In genomic region chr2:241325257-241325656, GRCh38 we compare ENCODE assay signal across 17 cellular contexts. TPM values are rescaled to one million over a fixed set of nuclear protein-coding genes. Genes with fewer than 3 reads are reported as not detected.
DNase-seq lines count a peak whose midpoint lies in the region; ATAC-seq and TF ChIP-seq lines count a peak whose summit lies in the region.
"Had no signal": no experiment of that assay in that cellular context is flagged by ENCODE, and none has a peak within 500 bp of the region (broad histone marks: within the 10 kb centered on the region; RNA-seq: fewer than 3 reads in every experiment).

No MANE protein-coding gene starts in this region.

- H3K4me3 ChIP-seq in Loucy (ENCODE audit: low read length, poor library complexity, severe bottlenecking) = no peak overlapping the region
- H3K4me3 ChIP-seq: A549, K562 had no signal

- no peak overlapping the region for H2AFZ ChIP-seq in Loucy (ENCODE audit: low read length)

- no peak for TF ChIP-seq CTCF in Loucy (conservative IDR thresholded peaks at IDR 0.05; ENCODE audit: low read length)
- TF ChIP-seq CTCF in chondrocyte (IDR thresholded peaks at IDR 0.05) = no peak

- no peaks in the 10 kb centered on the region for H3K9me2 ChIP-seq in Loucy (replicated peaks; ENCODE audit: low read depth, low read length)

- H3K4me1 ChIP-seq in Loucy (ENCODE audit: insufficient read depth, low read length, poor library complexity, severe bottlenecking) = peaks cover 30% of the 10 kb centered on the region

- no peak for DNase-seq in activated naive CD8-positive, alpha-beta T cell treated with anti-CD3 and anti-CD28 coated beads, Interleukin-2, amount 10 ng/mL, durations not matched to agents 7 days and 5 days
- DNase-seq in activated naive CD8-positive, alpha-beta T cell treated with anti-CD3 and anti-CD28 coated beads for 36 hours = no peak
- DNase-seq in chondrocyte (ENCODE audit: low spot score) = no peak
- no peak for DNase-seq in Ammon's horn (ENCODE audit: low spot score)
- DNase-seq in NCI-H146 (lab: John Stamatoyannopoulos, UW) = no peak
- DNase-seq: CD4-positive, alpha-beta T cell; HFFc6; NCI-H1092; NCI-H1694; NCI-H446 treated with DMSO at 0.1 percent for 48 hours; NCI-H774 had no signal

- H4K20me1 ChIP-seq in Loucy (ENCODE audit: insufficient read depth, low read length, poor library complexity, severe bottlenecking) = peaks cover 62% of the 10 kb centered on the region

- H3K4me2 ChIP-seq in Loucy (ENCODE audit: low read depth, low read length, poor library complexity, severe bottlenecking) = peak overlapping the region; percentile 19
- H3K4me2 ChIP-seq: A549 had no signal

- H3K27me3 Mint-ChIP-seq in activated naive CD8-positive, alpha-beta T cell treated with anti-CD3 and anti-CD28 coated beads, Interleukin-2, amount 10 ng/mL, durations not matched to agents 7 days and 5 days = no peaks in the 10 kb centered on the region
- H3K27me3 Mint-ChIP-seq in activated naive CD8-positive, alpha-beta T cell treated with anti-CD3 and anti-CD28 coated beads for 36 hours = no peaks in the 10 kb centered on the region
- no peaks in the 10 kb centered on the region for H3K27me3 Mint-ChIP-seq in chondrocyte (ENCODE audit: low read depth)
- no peaks in the 10 kb centered on the region for H3K27me3 Mint-ChIP-seq in stimulated activated memory B cell treated with anti-CD40 and anti-IgM and Interleukin-4, amounts not matched to agents 10 μg/mL and 1 μg/mL and 100 μg/mL, for 72 hours
- H3K27me3 Mint-ChIP-seq: CD4-positive, alpha-beta T cell had no signal

- no peak overlapping the region for H3K4me3 Mint-ChIP-seq in activated naive CD8-positive, alpha-beta T cell treated with anti-CD3 and anti-CD28 coated beads, Interleukin-2, amount 10 ng/mL, durations not matched to agents 7 days and 5 days
- no peak overlapping the region for H3K4me3 Mint-ChIP-seq in activated naive CD8-positive, alpha-beta T cell treated with anti-CD3 and anti-CD28 coated beads for 36 hours
- H3K4me3 Mint-ChIP-seq in chondrocyte (ENCODE audit: unreplicated experiment) = no peak overlapping the region
- H3K4me3 Mint-ChIP-seq in stimulated activated memory B cell treated with anti-CD40 and anti-IgM and Interleukin-4, amounts not matched to agents 10 μg/mL and 1 μg/mL and 100 μg/mL, for 72 hours = peak overlapping the region; percentile 0
- H3K4me3 Mint-ChIP-seq: CD4-positive, alpha-beta T cell; HFFc6 had no signal

- peaks cover 38% of the 10 kb centered on the region for H3K36me3 Mint-ChIP-seq in activated naive CD8-positive, alpha-beta T cell treated with anti-CD3 and anti-CD28 coated beads, Interleukin-2, amount 10 ng/mL, durations not matched to agents 7 days and 5 days
- H3K36me3 Mint-ChIP-seq in activated naive CD8-positive, alpha-beta T cell treated with anti-CD3 and anti-CD28 coated beads for 36 hours = peaks cover 44% of the 10 kb centered on the region
- H3K36me3 Mint-ChIP-seq in chondrocyte (ENCODE audit: low read depth) = peaks cover 22% of the 10 kb centered on the region
- H3K36me3 Mint-ChIP-seq in stimulated activated memory B cell treated with anti-CD40 and anti-IgM and Interleukin-4, amounts not matched to agents 10 μg/mL and 1 μg/mL and 100 μg/mL, for 72 hours = peaks cover 61% of the 10 kb centered on the region

- H3K27me3 ChIP-seq in Loucy (ENCODE audit: insufficient read depth, low read length, poor library complexity, severe bottlenecking) = no peaks in the 10 kb centered on the region

- H3F3A ChIP-seq in Loucy (ENCODE audit: low read depth) = no peaks in the 10 kb centered on the region

- ATAC-seq in activated naive CD8-positive, alpha-beta T cell treated with anti-CD3 and anti-CD28 coated beads, Interleukin-2, amount 10 ng/mL, durations not matched to agents 7 days and 5 days (ENCODE audit: low read depth) = no peak
- ATAC-seq in stimulated activated memory B cell treated with anti-CD40 and anti-IgM and Interleukin-4, amounts not matched to agents 10 μg/mL and 1 μg/mL and 100 μg/mL, for 72 hours = no peak
- ATAC-seq: A549, K562, Panc1, Right ventricle myocardium inferior had no signal

- peaks cover 61% of the 10 kb centered on the region for H3K36me3 ChIP-seq in Loucy (ENCODE audit: insufficient read depth, low read length)

- POLR2A ChIA-PET in activated naive CD8-positive, alpha-beta T cell treated with anti-CD3 and anti-CD28 coated beads, Interleukin-2, amount 10 ng/mL, durations not matched to agents 7 days and 5 days (lab: Charles Lee) = interaction anchor here (1.5 kb wide), 1 partner anchor 10 kb away, joined by 5 read pairs; the partner anchor contains the start of genes HDLBP and SEPTIN2

- H3K4me1 Mint-ChIP-seq in activated naive CD8-positive, alpha-beta T cell treated with anti-CD3 and anti-CD28 coated beads, Interleukin-2, amount 10 ng/mL, durations not matched to agents 7 days and 5 days = peaks cover 29% of the 10 kb centered on the region
- H3K4me1 Mint-ChIP-seq in activated naive CD8-positive, alpha-beta T cell treated with anti-CD3 and anti-CD28 coated beads for 36 hours = peaks cover 36% of the 10 kb centered on the region
- peaks cover 47% of the 10 kb centered on the region for H3K4me1 Mint-ChIP-seq in chondrocyte (ENCODE audit: low read depth)
- peaks cover 43% of the 10 kb centered on the region for H3K4me1 Mint-ChIP-seq in stimulated activated memory B cell treated with anti-CD40 and anti-IgM and Interleukin-4, amounts not matched to agents 10 μg/mL and 1 μg/mL and 100 μg/mL, for 72 hours

- no peak overlapping the region for H3K9ac ChIP-seq in Loucy (ENCODE audit: low read depth, low read length, poor library complexity, severe bottlenecking)

- no peaks in the 10 kb centered on the region for H3K9me3 ChIP-seq in Loucy (ENCODE audit: insufficient read depth, low read depth, low read length)
- H3K9me3 ChIP-seq: A549 had no signal

- H3K9me3 Mint-ChIP-seq in activated naive CD8-positive, alpha-beta T cell treated with anti-CD3 and anti-CD28 coated beads, Interleukin-2, amount 10 ng/mL, durations not matched to agents 7 days and 5 days = no peaks in the 10 kb centered on the region
- no peaks in the 10 kb centered on the region for H3K9me3 Mint-ChIP-seq in activated naive CD8-positive, alpha-beta T cell treated with anti-CD3 and anti-CD28 coated beads for 36 hours
- H3K9me3 Mint-ChIP-seq in chondrocyte (ENCODE audit: low read depth) = no peaks in the 10 kb centered on the region
- H3K9me3 Mint-ChIP-seq in stimulated activated memory B cell treated with anti-CD40 and anti-IgM and Interleukin-4, amounts not matched to agents 10 μg/mL and 1 μg/mL and 100 μg/mL, for 72 hours = no peaks in the 10 kb centered on the region
- H3K9me3 Mint-ChIP-seq: CD4-positive, alpha-beta T cell; HFFc6 had no signal

- H3K79me2 ChIP-seq in Loucy (ENCODE audit: insufficient read depth, low read length) = peaks cover 85% of the 10 kb centered on the region

- H3K27ac Mint-ChIP-seq in activated naive CD8-positive, alpha-beta T cell treated with anti-CD3 and anti-CD28 coated beads, Interleukin-2, amount 10 ng/mL, durations not matched to agents 7 days and 5 days = peak overlapping the region; percentile 5
- H3K27ac Mint-ChIP-seq in activated naive CD8-positive, alpha-beta T cell treated with anti-CD3 and anti-CD28 coated beads for 36 hours = no peak overlapping the region
- H3K27ac Mint-ChIP-seq in chondrocyte (ENCODE audit: unreplicated experiment) = peak overlapping the region; percentile 8
- H3K27ac Mint-ChIP-seq in stimulated activated memory B cell treated with anti-CD40 and anti-IgM and Interleukin-4, amounts not matched to agents 10 μg/mL and 1 μg/mL and 100 μg/mL, for 72 hours = no peak overlapping the region
- H3K27ac Mint-ChIP-seq: CD4-positive, alpha-beta T cell; HFFc6 had no signal

RNA-seq across cellular contexts. Expression of gene SEPTIN2, which starts 9.5 kb away (rescaled TPM):
- total RNA-seq in activated naive CD8-positive, alpha-beta T cell treated with anti-CD3 and anti-CD28 coated beads, Interleukin-2, amount 10 ng/mL, durations not matched to agents 7 days and 5 days = 100 to 1,000 TPM; 259 to 275 TPM
- total RNA-seq in activated naive CD8-positive, alpha-beta T cell treated with anti-CD3 and anti-CD28 coated beads for 36 hours = 100 to 1,000 TPM; 263 to 265 TPM
- total RNA-seq in chondrocyte = 447 to 542 TPM (median 465 TPM) in 3 replicates

RNA-seq across cellular contexts. Expression of gene HDLBP, which starts 9.8 kb away (rescaled TPM):
- 100 to 1,000 TPM; 158 TPM for total RNA-seq in activated naive CD8-positive, alpha-beta T cell treated with anti-CD3 and anti-CD28 coated beads, Interleukin-2, amount 10 ng/mL, durations not matched to agents 7 days and 5 days
- total RNA-seq in activated naive CD8-positive, alpha-beta T cell treated with anti-CD3 and anti-CD28 coated beads for 36 hours = 100 to 1,000 TPM; 272 to 286 TPM
- 979 to 1,131 TPM (median 989 TPM) in 3 replicates for total RNA-seq in chondrocyte

RNA-seq across cellular contexts. Expression of gene FARP2, which starts 30.8 kb away (rescaled TPM):
- 10 to 100 TPM; 17.7 to 18.3 TPM for total RNA-seq in activated naive CD8-positive, alpha-beta T cell treated with anti-CD3 and anti-CD28 coated beads, Interleukin-2, amount 10 ng/mL, durations not matched to agents 7 days and 5 days
- total RNA-seq in activated naive CD8-positive, alpha-beta T cell treated with anti-CD3 and anti-CD28 coated beads for 36 hours = 10 to 100 TPM; 32.7 to 36.8 TPM
- 54.0 to 57.1 TPM (median 56.0 TPM) in 3 replicates for total RNA-seq in chondrocyte

Comparison
In these comparisons a context has a peak if more than half of its experiments do, and no peak if none do; other contexts are left out.
1. H3K27ac Mint-ChIP-seq: peak in activated naive CD8-positive, alpha-beta T cell treated with anti-CD3 and anti-CD28 coated beads, Interleukin-2, amount 10 ng/mL, durations not matched to agents 7 days and 5 days (single experiment) and chondrocyte (single experiment); none in activated naive CD8-positive, alpha-beta T cell treated with anti-CD3 and anti-CD28 coated beads for 36 hours (single experiment) and stimulated activated memory B cell treated with anti-CD40 and anti-IgM and Interleukin-4, amounts not matched to agents 10 μg/mL and 1 μg/mL and 100 μg/mL, for 72 hours (single experiment).